1 cellular context compared by ENCODE assay signal in genomic region chr11:60978546-60979380, GRCh38.
TF ChIP-seq lines count a peak whose summit lies in the region.

No MANE protein-coding gene starts in this region.

TF ChIP-seq in WTC11, 78 proteins besides CTCF, POLR2A, EP300 and RAD21 (continued from another document):
- TF ChIP-seq HMGXB4 (CRISPR knock-in tag; IDR thresholded peaks at IDR 0.05) (no peak), USF1 (CRISPR knock-in tag; IDR thresholded peaks at IDR 0.05) (no peak), PRRX2 (CRISPR knock-in tag; IDR thresholded peaks at IDR 0.05) (no peak), SMAD3 (CRISPR knock-in tag; IDR thresholded peaks at IDR 0.05; ENCODE audit: borderline replicate concordance) (no peak), MYBL2 (CRISPR knock-in tag; IDR thresholded peaks at IDR 0.05) (no peak), USF2 (CRISPR knock-in tag; IDR thresholded peaks at IDR 0.05) (no peak), CREM (CRISPR knock-in tag; IDR thresholded peaks at IDR 0.05) (no peak), ERG (CRISPR knock-in tag; IDR thresholded peaks at IDR 0.05) (no peak), JAZF1 (CRISPR knock-in tag; IDR thresholded peaks at IDR 0.05) (no peak), ZNF512 (CRISPR knock-in tag; IDR thresholded peaks at IDR 0.05; ENCODE audit: borderline replicate concordance) (no peak)
